Comparison of ENCODE assay signal across 10 cellular contexts in the genomic region with DNA sequence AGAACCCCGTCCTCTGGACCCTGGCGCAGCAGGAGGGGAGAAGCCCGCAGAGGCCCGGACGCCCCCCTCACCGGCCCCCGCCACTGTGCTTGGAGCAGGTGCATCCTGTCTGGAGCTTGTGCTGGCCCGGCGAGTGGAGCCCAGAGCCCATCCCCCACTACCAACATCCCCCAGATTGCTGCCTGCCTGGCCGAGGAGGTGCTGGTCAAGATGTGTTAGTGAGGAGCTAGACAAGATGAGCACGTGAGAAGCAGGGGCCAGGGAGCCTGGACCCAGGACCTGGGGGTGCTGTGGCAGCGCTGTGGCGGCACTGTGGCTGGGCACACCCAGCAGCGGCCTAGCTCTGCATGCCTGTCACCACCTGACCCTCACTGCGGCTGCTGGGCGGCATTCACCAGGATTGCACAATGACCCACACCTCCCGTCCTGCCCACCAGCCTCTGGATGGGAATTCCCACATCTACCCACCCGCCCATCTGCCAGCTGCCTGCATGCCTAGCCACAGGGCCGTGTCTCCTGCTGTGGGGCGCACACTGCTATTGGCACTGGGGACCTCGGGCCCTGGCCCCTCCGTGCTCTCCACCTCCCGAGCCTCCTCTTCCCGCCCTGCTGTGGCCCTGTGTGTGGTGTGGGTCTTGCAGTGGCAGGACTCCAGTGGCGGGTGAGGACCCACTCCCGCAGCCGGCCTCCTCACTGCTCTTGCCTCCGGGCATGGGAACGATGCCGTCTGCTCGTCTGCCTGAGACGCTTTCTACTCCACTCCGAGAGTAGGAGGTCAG. TPM values are rescaled to one million over a fixed set of nuclear protein-coding genes. Genes with fewer than 3 reads are reported as not detected.
A peak's percentile ranks its signal among the peaks of the same experiment; 100 is the strongest.
DNase-seq lines count a peak whose midpoint lies in the region; ATAC-seq and TF ChIP-seq lines count a peak whose summit lies in the region.
"Had no signal": no experiment of that assay in that cellular context is flagged by ENCODE, and none has a peak within 500 bp of the region (broad histone marks: within the 10 kb centered on the region; RNA-seq: fewer than 3 reads in every experiment).

No MANE protein-coding gene starts in this region.

- H3K4me3 ChIP-seq in mammary epithelial cell (replicated peaks in 1 of 3; ENCODE audit: insufficient read depth in 1 of 3, low read depth in 2 of 3, low read length in 3 of 3) (no peak overlapping the region), liver (ENCODE audit: low read depth in 1 of 3, low read length in 3 of 3) (no peak overlapping the region), upper lobe of left lung (peak overlapping the region; percentile 41 to 56 (median 48)), SJCRH30 (no peak overlapping the region)

- H3K27ac ChIP-seq in mammary epithelial cell (ENCODE audit: insufficient read depth, low read depth, low read length) (no peak overlapping the region), liver (ENCODE audit: low read depth in 1 of 2, low read length in 2 of 2) (no peak overlapping the region), upper lobe of left lung (peak overlapping the region; percentile 85 to 94 (median 90)), SJCRH30 (no peak overlapping the region)

- TF ChIP-seq EP300 in upper lobe of left lung (IDR thresholded peaks at IDR 0.05): no peak

- peaks cover 10% of the 10 kb centered on the region for H3K27me3 Mint-ChIP-seq in activated naive CD4-positive, alpha-beta T cell treated with anti-CD3 and anti-CD28 coated beads, Interleukin-2, amount 10 ng/mL, durations not matched to agents 7 days and 5 days

- no TSS peak for BruUV-seq in mammary epithelial cell (replicated peaks; lab: Mats Ljungman, UMichigan)

- intact Hi-C loops in mammary epithelial cell (cut with micrococcal nuclease): no loop called here

- in situ Hi-C loops in mammary epithelial cell (cut with MboI; ENCODE audit: low sequenced_read_pairs in 2 of 2): no loop called here

- H3K9ac ChIP-seq in mammary epithelial cell (ENCODE audit: insufficient read depth, low read length) (no peak overlapping the region), liver (ENCODE audit: low read depth in 1 of 2, low read length in 2 of 2) (no peak overlapping the region)

- no peak overlapping the region for H3K4me2 ChIP-seq in mammary epithelial cell (ENCODE audit: insufficient read depth, low read depth, low read length)

- dilution Hi-C loops in mammary epithelial cell (cut with HindIII; ENCODE audit: low sequenced_read_pairs): no loop called here

- H4K20me1 ChIP-seq in mammary epithelial cell (ENCODE audit: insufficient read depth, low read length): no peaks in the 10 kb centered on the region

- no peak for TF ChIP-seq CTCF in mammary epithelial cell (conservative IDR thresholded peaks at IDR 0.05 in 1 of 2, IDR thresholded peaks at IDR 0.05 in 1 of 2; ENCODE audit: extremely low read depth in 1 of 2, insufficient read depth in 1 of 2, low read depth in 1 of 2, low read length in 2 of 2)
- TF ChIP-seq CTCF in liver (IDR thresholded peaks at IDR 0.05; ENCODE audit: low read depth, low read length, missing input control): no peak
- TF ChIP-seq CTCF in upper lobe of left lung (IDR thresholded peaks at IDR 0.05): no peak

- no peaks in the 10 kb centered on the region for H3K9me3 Mint-ChIP-seq in activated naive CD4-positive, alpha-beta T cell treated with anti-CD3 and anti-CD28 coated beads, Interleukin-2, amount 10 ng/mL, durations not matched to agents 7 days and 5 days
- H3K9me3 Mint-ChIP-seq: activated naive CD4-positive, alpha-beta T cell treated with anti-CD3 and anti-CD28 coated beads, Interleukin-2, amount 50 U/mL, for 72 hours had no signal

- H3K27me3 ChIP-seq in mammary epithelial cell (ENCODE audit: insufficient read depth, low read length): no peaks in the 10 kb centered on the region
- H3K27me3 ChIP-seq in liver (ENCODE audit: control insufficient read depth in 4 of 4, insufficient read depth in 4 of 4, low read length in 3 of 4): no peaks in the 10 kb centered on the region
- no peaks in the 10 kb centered on the region for H3K27me3 ChIP-seq in upper lobe of left lung
- H3K27me3 ChIP-seq in SJCRH30: no peaks in the 10 kb centered on the region

- CTCF ChIA-PET in activated naive CD4-positive, alpha-beta T cell treated with anti-CD3 and anti-CD28 coated beads, Interleukin-2, amount 10 ng/mL, durations not matched to agents 7 days and 5 days (lab: Charles Lee): interaction anchor here (1.3 to 2.3 kb wide), 3 partner anchors 9 to 63 kb away, joined by 3 to 16 read pairs (median 6); no protein-coding TSS in a partner anchor
- CTCF ChIA-PET in mammary epithelial cell (lab: Charles Lee; ENCODE audit: low non-redundant PET): no interaction called here

- peaks cover 42% of the 10 kb centered on the region for H3K4me1 Mint-ChIP-seq in activated naive CD4-positive, alpha-beta T cell treated with anti-CD3 and anti-CD28 coated beads, Interleukin-2, amount 10 ng/mL, durations not matched to agents 7 days and 5 days

- TF ChIP-seq RAD21 in liver (IDR thresholded peaks at IDR 0.05): no peak

- H3K36me3 Mint-ChIP-seq in activated naive CD4-positive, alpha-beta T cell treated with anti-CD3 and anti-CD28 coated beads, Interleukin-2, amount 10 ng/mL, durations not matched to agents 7 days and 5 days: peaks cover 5% of the 10 kb centered on the region
- H3K36me3 Mint-ChIP-seq: activated naive CD4-positive, alpha-beta T cell treated with anti-CD3 and anti-CD28 coated beads, Interleukin-2, amount 50 U/mL, for 72 hours had no signal

- peak in 1 of 4 donors; percentile 21 for TF ChIP-seq POLR2A in upper lobe of left lung (IDR thresholded peaks at IDR 0.05)

- no peak for DNase-seq in activated naive CD4-positive, alpha-beta T cell treated with anti-CD3 and anti-CD28 coated beads, Interleukin-2, amount 10 ng/mL, durations not matched to agents 7 days and 5 days
- no peak for DNase-seq in activated naive CD4-positive, alpha-beta T cell treated with Interleukin-2 at 50 U/mL for 16 hours
- peak; percentile 56 for DNase-seq in mammary epithelial cell
- DNase-seq in upper lobe of left lung: peak; percentile 85 to 87
- no peak for DNase-seq in SJCRH30
- DNase-seq: MM.1S had no signal

- no peak overlapping the region for H2AFZ ChIP-seq in mammary epithelial cell (ENCODE audit: low read depth, low read length)

- no peak overlapping the region for H3K27ac Mint-ChIP-seq in activated naive CD4-positive, alpha-beta T cell treated with anti-CD3 and anti-CD28 coated beads, Interleukin-2, amount 10 ng/mL, durations not matched to agents 7 days and 5 days

- H3K4me1 ChIP-seq in mammary epithelial cell (ENCODE audit: insufficient read depth, low read length) (peaks cover 6% of the 10 kb centered on the region), liver (ENCODE audit: control insufficient read depth in 4 of 4, insufficient read depth in 4 of 4, low read length in 3 of 4) (peaks cover 5 to 33% (median 12%) of the 10 kb centered on the region in 4 donors), upper lobe of left lung (peaks cover 66 to 88% (median 67%) of the 10 kb centered on the region in 4 donors), SJCRH30 (no peaks in the 10 kb centered on the region)

- H3K36me3 ChIP-seq in mammary epithelial cell (ENCODE audit: insufficient read depth, low read length) (peaks cover 3% of the 10 kb centered on the region), liver (ENCODE audit: control insufficient read depth in 4 of 4, insufficient read depth in 3 of 4, low read depth in 1 of 4, low read length in 3 of 4) (no peaks in the 10 kb centered on the region), upper lobe of left lung (peaks cover 0 to 17% (median 6%) of the 10 kb centered on the region in 4 donors), SJCRH30 (no peaks in the 10 kb centered on the region)

- peak in 1 of 2 donors; percentile 65 for ATAC-seq in upper lobe of left lung (ENCODE audit: low FRiP score in 2 of 2)
- ATAC-seq in GM21723 (IDR thresholded peaks at IDR 0.05; ENCODE audit: unreplicated experiment): no peak
- ATAC-seq in HG03159 (IDR thresholded peaks at IDR 0.05; ENCODE audit: unreplicated experiment): no peak

- peak overlapping the region; percentile 7 for H3K4me3 Mint-ChIP-seq in activated naive CD4-positive, alpha-beta T cell treated with anti-CD3 and anti-CD28 coated beads, Interleukin-2, amount 10 ng/mL, durations not matched to agents 7 days and 5 days

- 64% methylated on average over 16 of the region's 33 CpGs for WGBS in mammary epithelial cell (ENCODE audit: low coverage, missing lambda C conversion rate)
- WGBS in liver: 71% methylated on average over 33 of the region's 33 CpGs
- WGBS in upper lobe of left lung, 2 donors: 24 to 44% methylated on average over 8 to 27 of the region's 33 CpGs

- H3K9me3 ChIP-seq in mammary epithelial cell (replicated peaks; ENCODE audit: insufficient read depth, low read length) (no peaks in the 10 kb centered on the region), liver (ENCODE audit: control insufficient read depth in 4 of 4, low read length in 3 of 4) (no peaks in the 10 kb centered on the region), upper lobe of left lung (no peaks in the 10 kb centered on the region), SJCRH30 (replicated peaks) (no peaks in the 10 kb centered on the region)

- H3K79me2 ChIP-seq in mammary epithelial cell (ENCODE audit: insufficient read depth, low read length): no peaks in the 10 kb centered on the region

RNA-seq across cellular contexts. Expression of a gene that starts 11.8 kb away (rescaled TPM):
- under 1 TPM; 0.17 to 0.61 TPM for total RNA-seq in mammary epithelial cell
- polyA plus RNA-seq in mammary epithelial cell: 1.4 TPM
- polyA minus RNA-seq in mammary epithelial cell: not detected
- 10 to 100 TPM; 27.9 to 33.5 TPM for total RNA-seq in liver
- polyA plus RNA-seq in liver: 10 to 100 TPM; 15.5 to 25.4 TPM
- 10 to 100 TPM; 11.2 to 32.8 (median 28.9) TPM for total RNA-seq in upper lobe of left lung
- 0.93 and 2.1 TPM in 2 replicates for total RNA-seq in SJCRH30 (2014; rRNA removed; shearing (Covaris generic))

RNA-seq across cellular contexts. Expression of a gene that starts 31.7 kb away (rescaled TPM):
- total RNA-seq in mammary epithelial cell: under 1 TPM; 0.33 to 0.45 TPM
- polyA plus RNA-seq in mammary epithelial cell: 1.1 TPM
- polyA minus RNA-seq in mammary epithelial cell: 1.3 TPM
- 1 to 10 TPM; 2.9 to 6.7 TPM for total RNA-seq in liver
- polyA plus RNA-seq in liver: 10 to 100 TPM in 1 of 2 donors, 1 to 10 TPM in 1; 8.0 to 23.1 TPM
- 10 to 100 TPM in 2 of 6 donors, 1 to 10 TPM in 4; 6.5 to 24.7 (median 8.5) TPM for total RNA-seq in upper lobe of left lung
- total RNA-seq in SJCRH30 (2014; rRNA removed; shearing (Covaris generic)): 0.15 TPM in 1 of 2 replicates, not detected in the other
- total RNA-seq: activated naive CD4-positive, alpha-beta T cell treated with anti-CD3 and anti-CD28 coated beads, Interleukin-2, amount 50 U/mL, for 72 hours had no signal

Comparison
In these comparisons a context has a peak if more than half of its experiments do, and no peak if none do; other contexts are left out.
1. DNase-seq: peak in mammary epithelial cell (single experiment) and upper lobe of left lung (2 of 2); none in activated naive CD4-positive, alpha-beta T cell treated with anti-CD3 and anti-CD28 coated beads, Interleukin-2, amount 10 ng/mL, durations not matched to agents 7 days and 5 days (single experiment), activated naive CD4-positive, alpha-beta T cell treated with Interleukin-2 at 50 U/mL for 16 hours (single experiment) and SJCRH30 (0 of 2).
2. H3K27ac ChIP-seq: peak in upper lobe of left lung (4 of 4); none in mammary epithelial cell (single experiment), liver (0 of 2) and SJCRH30 (single experiment).
3. H3K4me3 ChIP-seq: peak in upper lobe of left lung (4 of 4); none in mammary epithelial cell (0 of 3), liver (0 of 3) and SJCRH30 (single experiment).